ENCODE assay signal across 8 cellular contexts in the genomic region with DNA sequence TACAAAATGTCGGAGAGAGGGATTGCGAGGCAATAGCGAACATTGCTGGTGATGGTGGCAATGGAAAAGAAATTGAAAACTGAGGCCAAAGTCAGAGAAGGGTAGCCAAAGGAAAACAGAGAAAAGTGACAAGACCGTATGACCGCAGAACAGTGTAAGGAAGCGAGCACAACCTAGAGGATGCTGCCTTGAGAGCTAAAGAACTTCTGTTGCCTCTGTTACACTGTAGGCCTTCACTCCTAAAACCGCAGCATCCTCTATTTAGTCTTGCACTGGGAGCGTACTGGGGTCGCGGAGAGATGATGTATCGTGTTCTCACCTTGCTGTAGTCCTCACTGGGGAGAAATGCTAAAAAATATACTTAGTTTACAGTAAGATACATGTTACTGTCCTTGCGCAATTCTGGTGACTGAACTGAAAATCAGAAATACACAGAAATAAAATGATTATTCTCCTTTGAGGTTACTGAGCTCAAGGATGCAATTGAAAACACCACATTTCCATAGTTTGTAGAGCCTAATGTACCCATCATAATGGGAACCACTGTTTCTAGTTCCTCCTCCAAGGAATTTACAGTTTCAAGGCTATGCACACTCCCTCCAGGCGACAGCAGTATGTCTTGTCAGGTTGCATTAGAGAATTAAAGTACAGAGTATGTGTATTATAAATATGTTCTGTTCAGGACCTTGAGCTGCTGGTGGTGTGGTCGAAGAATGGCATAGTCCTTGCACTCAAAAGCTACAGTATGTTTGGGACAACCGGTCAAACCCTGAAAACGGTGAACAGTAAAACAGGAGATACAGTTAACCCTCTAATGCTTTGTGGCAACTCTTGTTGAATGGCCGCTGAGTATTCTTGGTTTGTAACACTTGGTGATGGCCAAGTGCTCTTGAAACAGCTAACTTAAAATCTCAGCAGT. TPM values are rescaled to one million over a fixed set of nuclear protein-coding genes. Genes with fewer than 3 reads are reported as not detected.
DNase-seq lines count a peak whose midpoint lies in the region; ATAC-seq and TF ChIP-seq lines count a peak whose summit lies in the region.

No MANE protein-coding gene starts in this region.

- in situ Hi-C loops in GM13977 (cut with MboI; ENCODE audit: low pct_unique_long_range_greater_than_20kb, low sequenced_read_pairs, unreplicated experiment) = loop anchor here (25.0 kb wide), 1 partner anchor 529 kb away; no protein-coding TSS in a partner anchor

- no peaks in the 10 kb centered on the region for H3K9me3 ChIP-seq in mucosa of descending colon

- intact Hi-C loops in mucosa of descending colon (cut with DNase I, micrococcal nuclease) = no loop called here

- TF ChIP-seq CTCF in GM13977 (IDR thresholded peaks at IDR 0.05; ENCODE audit: extremely low read depth, insufficient read depth, missing control alignments) (no peak), mucosa of descending colon (IDR thresholded peaks at IDR 0.05) (no peak)

- DNase-seq in Ammon's horn (ENCODE audit: low spot score) (peak; percentile 28), GM13977 (ENCODE audit: low spot score) (peak; percentile 25), RPMI8226 (peak; percentile 52), dermis blood vessel endothelial cell (peak; percentile 51), mucosa of descending colon (no peak), left lobe of liver (ENCODE audit: low spot score) (no peak)

- H3K36me3 ChIP-seq in mucosa of descending colon (ENCODE audit: low read depth) = no peaks in the 10 kb centered on the region

- H3K4me3 ChIP-seq in mucosa of descending colon = peak overlapping the region; percentile 98

- peaks cover 29% of the 10 kb centered on the region for H3K4me1 ChIP-seq in mucosa of descending colon (ENCODE audit: low read depth)

- no peak for ATAC-seq in mucosa of descending colon
- no peak for ATAC-seq in left lobe of liver
- no peak for ATAC-seq in HG03439 (IDR thresholded peaks at IDR 0.05; ENCODE audit: unreplicated experiment)
- no peak for ATAC-seq in GM19324 (IDR thresholded peaks at IDR 0.05; ENCODE audit: low FRiP score, unreplicated experiment)

RNA-seq across cellular contexts. Expression of gene NEK7, which starts 1.3 kb away (rescaled TPM):
- total RNA-seq in dermis blood vessel endothelial cell (68.1 and 94.3 TPM in 2 replicates), mucosa of descending colon (100 to 1,000 TPM in 1 of 3 donors, 10 to 100 TPM in 2; 58.4 to 110 (median 60.3) TPM), left lobe of liver (21.4 TPM)

Comparison
In these comparisons a context has a peak if more than half of its experiments do, and no peak if none do; other contexts are left out.
1. DNase-seq: peak in Ammon's horn (single experiment), GM13977 (single experiment), RPMI8226 (single experiment) and dermis blood vessel endothelial cell (single experiment); none in mucosa of descending colon (0 of 3) and left lobe of liver (single experiment).